8 cellular contexts compared by ENCODE assay signal in the genomic region with DNA sequence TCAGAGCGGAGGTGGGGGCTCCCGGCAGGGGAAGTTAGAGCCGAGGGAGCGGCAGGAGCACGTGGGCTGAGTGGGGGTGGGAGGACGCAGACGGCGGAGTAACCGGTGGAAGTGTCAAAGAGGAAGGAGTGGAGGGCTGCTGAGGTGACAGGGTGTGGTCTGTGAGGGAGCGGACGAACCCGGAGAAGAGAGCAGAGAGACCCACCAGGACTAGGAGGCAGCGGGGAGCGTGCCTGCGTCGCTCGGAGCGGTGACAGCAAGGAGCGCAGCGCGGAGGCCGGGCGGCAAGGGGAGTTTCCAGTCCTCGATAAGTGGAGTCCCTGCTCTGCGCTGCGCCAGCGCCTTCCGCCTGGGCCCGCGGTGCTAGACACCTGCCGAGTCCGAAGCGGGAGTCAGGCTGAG.
DNase-seq lines count a peak whose midpoint lies in the region; ATAC-seq and TF ChIP-seq lines count a peak whose summit lies in the region.

No MANE protein-coding gene starts in this region.

- no peak overlapping the region; the same call in 1 of the 2 replicates for H3K9ac ChIP-seq in iPS-20b (ENCODE audit: low read depth, low read length)

- peaks cover 2% of the 10 kb centered on the region in 2 donors for H3K36me3 Mint-ChIP-seq in activated T-cell treated with anti-CD3 and anti-CD28 coated beads, Interleukin-2, amount 50 U/mL, for 72 hours (ENCODE audit: insufficient read depth in 2 of 2)
- H3K36me3 Mint-ChIP-seq in stimulated activated naive B cell treated with anti-CD40 and anti-IgM and Interleukin-4, amounts not matched to agents 10 μg/mL and 1 μg/mL and 100 μg/mL, for 72 hours, result no peaks in the 10 kb centered on the region

- peak overlapping the region; percentile 17; the same call in 1 of the 2 replicates for H3K4me3 ChIP-seq in AG10803 (ENCODE audit: low read length)
- H3K4me3 ChIP-seq in iPS-20b (ENCODE audit: low read length), result peak overlapping the region; percentile 74

- no peak for DNase-seq in AG10803 (ENCODE audit: low read depth)
- DNase-seq in HEK293T (ENCODE audit: extremely low spot score), result peak; percentile 26
- peak; percentile 7 to 21 for DNase-seq in activated T-cell treated with anti-CD3 and anti-CD28 coated beads, Interleukin-2, amount 50 U/mL, for 72 hours
- no peak for DNase-seq in stimulated activated naive B cell treated with anti-CD40 and anti-IgM and Interleukin-4, amounts not matched to agents 10 μg/mL and 1 μg/mL and 100 μg/mL, for 72 hours
- no peak for DNase-seq in activated effector memory CD4-positive, alpha-beta T cell treated with Interleukin-2 at 50 U/mL for 16 hours

- POLR2A ChIA-PET in HEK293T (lab: Yijun Ruan, JAX), result no interaction called here

- peaks cover 14% of the 10 kb centered on the region; the same call in 1 of the 2 replicates for H3K4me1 ChIP-seq in iPS-20b (ENCODE audit: insufficient read depth, low read length)

- H3K27me3 ChIP-seq in iPS-20b (ENCODE audit: insufficient read depth, low read length), result peaks cover 78% of the 10 kb centered on the region

- peaks cover 0 to 2% of the 10 kb centered on the region in 2 donors for H3K9me3 Mint-ChIP-seq in activated T-cell treated with anti-CD3 and anti-CD28 coated beads, Interleukin-2, amount 50 U/mL, for 72 hours
- H3K9me3 Mint-ChIP-seq in stimulated activated naive B cell treated with anti-CD40 and anti-IgM and Interleukin-4, amounts not matched to agents 10 μg/mL and 1 μg/mL and 100 μg/mL, for 72 hours, result peaks cover 0 to 2% of the 10 kb centered on the region in 2 donors

- H3K9me3 ChIP-seq in iPS-20b (ENCODE audit: insufficient read depth, low read depth, low read length), result no peaks in the 10 kb centered on the region

- no peak overlapping the region for H3K27ac ChIP-seq in iPS-20b (ENCODE audit: low read length)

- peak overlapping the region; percentile 64 to 78 for H3K4me3 Mint-ChIP-seq in activated T-cell treated with anti-CD3 and anti-CD28 coated beads, Interleukin-2, amount 50 U/mL, for 72 hours
- H3K4me3 Mint-ChIP-seq in stimulated activated naive B cell treated with anti-CD40 and anti-IgM and Interleukin-4, amounts not matched to agents 10 μg/mL and 1 μg/mL and 100 μg/mL, for 72 hours, result peak overlapping the region; percentile 69 to 82

- peaks cover 43% of the 10 kb centered on the region for H3K27me3 Mint-ChIP-seq in activated T-cell treated with anti-CD3 and anti-CD28 coated beads, Interleukin-2, amount 50 U/mL, for 72 hours (ENCODE audit: low read depth)
- H3K27me3 Mint-ChIP-seq in stimulated activated naive B cell treated with anti-CD40 and anti-IgM and Interleukin-4, amounts not matched to agents 10 μg/mL and 1 μg/mL and 100 μg/mL, for 72 hours, result peaks cover 50% of the 10 kb centered on the region in 2 donors

- H3K27ac Mint-ChIP-seq in activated T-cell treated with anti-CD3 and anti-CD28 coated beads, Interleukin-2, amount 50 U/mL, for 72 hours, result no peak overlapping the region
- H3K27ac Mint-ChIP-seq in stimulated activated naive B cell treated with anti-CD40 and anti-IgM and Interleukin-4, amounts not matched to agents 10 μg/mL and 1 μg/mL and 100 μg/mL, for 72 hours, result no peak overlapping the region

- no peak for TF ChIP-seq CTCF in AG10803 (conservative IDR thresholded peaks at IDR 0.05; ENCODE audit: low read length)

- peaks cover 7% of the 10 kb centered on the region for H3K4me1 Mint-ChIP-seq in activated T-cell treated with anti-CD3 and anti-CD28 coated beads, Interleukin-2, amount 50 U/mL, for 72 hours (ENCODE audit: low read depth)
- H3K4me1 Mint-ChIP-seq in stimulated activated naive B cell treated with anti-CD40 and anti-IgM and Interleukin-4, amounts not matched to agents 10 μg/mL and 1 μg/mL and 100 μg/mL, for 72 hours, result peaks cover 6 to 8% of the 10 kb centered on the region in 2 donors

- ATAC-seq in activated T-cell treated with anti-CD3 and anti-CD28 coated beads, Interleukin-2, amount 50 U/mL, for 72 hours (replicated peaks in 1 of 2), result peak; percentile 47 to 69
- peak; percentile 61 to 76 for ATAC-seq in stimulated activated naive B cell treated with anti-CD40 and anti-IgM and Interleukin-4, amounts not matched to agents 10 μg/mL and 1 μg/mL and 100 μg/mL, for 72 hours (replicated peaks)
- no peak for ATAC-seq in HG02970 (IDR thresholded peaks at IDR 0.05; ENCODE audit: low FRiP score, unreplicated experiment)
- no peak for ATAC-seq in GM19328 (IDR thresholded peaks at IDR 0.05; ENCODE audit: unreplicated experiment)

- no peaks in the 10 kb centered on the region for H3K36me3 ChIP-seq in iPS-20b (ENCODE audit: insufficient read depth, low read depth, low read length)

- CTCF ChIA-PET in HEK293T (lab: Yijun Ruan, JAX), result no interaction called here

TF ChIP-seq in HEK293T, 16 proteins besides CTCF, POLR2A, EP300 and RAD21:
- no peak for TF ChIP-seq SUZ12 (IDR thresholded peaks at IDR 0.05)
- no peak for TF ChIP-seq TARDBP (IDR thresholded peaks at IDR 0.05)
- TF ChIP-seq FOXK2 (IDR thresholded peaks at IDR 0.05), result no peak
- no peak for TF ChIP-seq CTBP1 (IDR thresholded peaks at IDR 0.05; ENCODE audit: borderline replicate concordance)
- no peak for TF ChIP-seq ZNF384 (IDR thresholded peaks at IDR 0.05)
- TF ChIP-seq FOXM1 (IDR thresholded peaks at IDR 0.05; ENCODE audit: borderline replicate concordance), result no peak
- no peak for TF ChIP-seq ARNT (IDR thresholded peaks at IDR 0.05)
- TF ChIP-seq ELF4 (IDR thresholded peaks at IDR 0.05), result no peak
- no peak for TF ChIP-seq LEF1 (IDR thresholded peaks at IDR 0.05; ENCODE audit: borderline replicate concordance)
- TF ChIP-seq L3MBTL2 (conservative IDR thresholded peaks at IDR 0.05), result no peak
- TF ChIP-seq SP1 (IDR thresholded peaks at IDR 0.05), result no peak
- TF ChIP-seq, protein P1, sequence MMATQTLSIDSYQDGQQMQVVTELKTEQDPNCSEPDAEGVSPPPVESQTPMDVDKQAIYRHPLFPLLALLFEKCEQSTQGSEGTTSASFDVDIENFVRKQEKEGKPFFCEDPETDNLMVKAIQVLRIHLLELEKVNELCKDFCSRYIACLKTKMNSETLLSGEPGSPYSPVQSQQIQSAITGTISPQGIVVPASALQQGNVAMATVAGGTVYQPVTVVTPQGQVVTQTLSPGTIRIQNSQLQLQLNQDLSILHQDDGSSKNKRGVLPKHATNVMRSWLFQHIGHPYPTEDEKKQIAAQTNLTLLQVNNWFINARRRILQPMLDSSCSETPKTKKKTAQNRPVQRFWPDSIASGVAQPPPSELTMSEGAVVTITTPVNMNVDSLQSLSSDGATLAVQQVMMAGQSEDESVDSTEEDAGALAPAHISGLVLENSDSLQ (IDR thresholded peaks at IDR 0.05), result no peak
- no peak for TF ChIP-seq FOXA1 (IDR thresholded peaks at IDR 0.05)
- no peak for TF ChIP-seq BHLHE40 (IDR thresholded peaks at IDR 0.05; ENCODE audit: borderline replicate concordance)
- TF ChIP-seq HDGF (IDR thresholded peaks at IDR 0.05; ENCODE audit: borderline replicate concordance), result no peak
- no peak for TF ChIP-seq NFRKB (IDR thresholded peaks at IDR 0.05)

Comparison
In these comparisons a context has a peak if more than half of its experiments do, and no peak if none do; other contexts are left out.
1. DNase-seq: peak in HEK293T (single experiment) and activated T-cell treated with anti-CD3 and anti-CD28 coated beads, Interleukin-2, amount 50 U/mL, for 72 hours (2 of 2); none in AG10803 (single experiment), stimulated activated naive B cell treated with anti-CD40 and anti-IgM and Interleukin-4, amounts not matched to agents 10 μg/mL and 1 μg/mL and 100 μg/mL, for 72 hours (single experiment) and activated effector memory CD4-positive, alpha-beta T cell treated with Interleukin-2 at 50 U/mL for 16 hours (single experiment).
2. ATAC-seq: peak in activated T-cell treated with anti-CD3 and anti-CD28 coated beads, Interleukin-2, amount 50 U/mL, for 72 hours (2 of 2) and stimulated activated naive B cell treated with anti-CD40 and anti-IgM and Interleukin-4, amounts not matched to agents 10 μg/mL and 1 μg/mL and 100 μg/mL, for 72 hours (2 of 2); none in HG02970 (single experiment) and GM19328 (single experiment).